In the genomic region with DNA sequence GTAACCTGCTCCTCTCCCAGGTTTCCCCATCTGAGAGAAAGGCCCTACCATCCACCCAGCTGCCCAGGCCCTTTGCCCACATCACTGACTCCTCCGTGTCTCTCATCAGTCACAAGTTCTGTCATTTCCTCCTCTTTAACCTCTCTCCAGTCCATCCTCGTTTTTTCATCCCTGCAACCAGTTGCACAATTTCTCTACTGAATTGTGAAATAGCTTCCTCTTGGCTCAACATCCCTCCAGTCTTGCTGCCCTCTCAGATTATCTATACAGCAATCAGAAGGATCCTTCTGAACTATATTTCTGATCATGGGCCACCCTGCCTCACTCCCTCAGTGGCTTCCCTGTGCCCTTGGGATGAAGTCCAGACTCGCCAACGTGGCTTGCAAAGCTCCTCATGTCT, we compare ENCODE assay signal across 1 cellular context.
TF ChIP-seq lines count a peak whose summit lies in the region.

No MANE protein-coding gene starts in this region.

TF ChIP-seq in HepG2, 621 proteins besides CTCF, POLR2A, EP300 and RAD21:
- TF ChIP-seq PRDM10 (CRISPR knock-in tag; IDR thresholded peaks at IDR 0.05; ENCODE audit: low read depth), result no peak
- no peak for TF ChIP-seq MEF2D (CRISPR knock-in tag; IDR thresholded peaks at IDR 0.05)
- no peak for TF ChIP-seq JUNB (CRISPR knock-in tag; IDR thresholded peaks at IDR 0.05; ENCODE audit: borderline replicate concordance)
- TF ChIP-seq RCOR2 (CRISPR knock-in tag; IDR thresholded peaks at IDR 0.05), result no peak
- TF ChIP-seq ELF3 (CRISPR knock-in tag; IDR thresholded peaks at IDR 0.05), result peak; percentile 49; the same call in 1 of the 2 replicates
- TF ChIP-seq, protein P1, sequence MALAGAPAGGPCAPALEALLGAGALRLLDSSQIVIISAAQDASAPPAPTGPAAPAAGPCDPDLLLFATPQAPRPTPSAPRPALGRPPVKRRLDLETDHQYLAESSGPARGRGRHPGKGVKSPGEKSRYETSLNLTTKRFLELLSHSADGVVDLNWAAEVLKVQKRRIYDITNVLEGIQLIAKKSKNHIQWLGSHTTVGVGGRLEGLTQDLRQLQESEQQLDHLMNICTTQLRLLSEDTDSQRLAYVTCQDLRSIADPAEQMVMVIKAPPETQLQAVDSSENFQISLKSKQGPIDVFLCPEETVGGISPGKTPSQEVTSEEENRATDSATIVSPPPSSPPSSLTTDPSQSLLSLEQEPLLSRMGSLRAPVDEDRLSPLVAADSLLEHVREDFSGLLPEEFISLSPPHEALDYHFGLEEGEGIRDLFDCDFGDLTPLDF (CRISPR knock-in tag; IDR thresholded peaks at IDR 0.05), result no peak
- TF ChIP-seq ZNF280B (CRISPR knock-in tag; IDR thresholded peaks at IDR 0.05; ENCODE audit: borderline replicate concordance), result no peak
- TF ChIP-seq ZNF589 (CRISPR knock-in tag; conservative IDR thresholded peaks at IDR 0.05), result no peak
- TF ChIP-seq GTF2F1 (IDR thresholded peaks at IDR 0.05; ENCODE audit: low read length), result no peak
- no peak for TF ChIP-seq JARID2 (CRISPR knock-in tag; IDR thresholded peaks at IDR 0.05; ENCODE audit: insufficient replicate concordance)
- TF ChIP-seq ZSCAN21 (CRISPR knock-in tag; IDR thresholded peaks at IDR 0.05; ENCODE audit: borderline replicate concordance), result no peak
- TF ChIP-seq PHB2 (IDR thresholded peaks at IDR 0.05; ENCODE audit: partially characterized antibody), result no peak
- peak; percentile 100 for TF ChIP-seq CEBPB (IDR thresholded peaks at IDR 0.05; ENCODE audit: borderline replicate concordance, low read depth, low read length)
- TF ChIP-seq MED1 (CRISPR knock-in tag; IDR thresholded peaks at IDR 0.05), result 0 out of 2 replicates have a peak, but pooled peaks have one; percentile 18
- TF ChIP-seq HDAC2 (CRISPR knock-in tag; IDR thresholded peaks at IDR 0.05), result no peak
- peak; percentile 100 for TF ChIP-seq CEBPG (CRISPR knock-in tag; IDR thresholded peaks at IDR 0.05)
- TF ChIP-seq ZNF362 (CRISPR knock-in tag; IDR thresholded peaks at IDR 0.05; ENCODE audit: borderline replicate concordance), result peak; percentile 59; the same call in 1 of the 2 replicates
- TF ChIP-seq, protein P2, sequence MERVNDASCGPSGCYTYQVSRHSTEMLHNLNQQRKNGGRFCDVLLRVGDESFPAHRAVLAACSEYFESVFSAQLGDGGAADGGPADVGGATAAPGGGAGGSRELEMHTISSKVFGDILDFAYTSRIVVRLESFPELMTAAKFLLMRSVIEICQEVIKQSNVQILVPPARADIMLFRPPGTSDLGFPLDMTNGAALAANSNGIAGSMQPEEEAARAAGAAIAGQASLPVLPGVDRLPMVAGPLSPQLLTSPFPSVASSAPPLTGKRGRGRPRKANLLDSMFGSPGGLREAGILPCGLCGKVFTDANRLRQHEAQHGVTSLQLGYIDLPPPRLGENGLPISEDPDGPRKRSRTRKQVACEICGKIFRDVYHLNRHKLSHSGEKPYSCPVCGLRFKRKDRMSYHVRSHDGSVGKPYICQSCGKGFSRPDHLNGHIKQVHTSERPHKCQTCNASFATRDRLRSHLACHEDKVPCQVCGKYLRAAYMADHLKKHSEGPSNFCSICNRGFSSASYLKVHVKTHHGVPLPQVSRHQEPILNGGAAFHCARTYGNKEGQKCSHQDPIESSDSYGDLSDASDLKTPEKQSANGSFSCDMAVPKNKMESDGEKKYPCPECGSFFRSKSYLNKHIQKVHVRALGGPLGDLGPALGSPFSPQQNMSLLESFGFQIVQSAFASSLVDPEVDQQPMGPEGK (CRISPR knock-in tag; IDR thresholded peaks at IDR 0.05), result no peak
- no peak for TF ChIP-seq ZSCAN12 (CRISPR knock-in tag; IDR thresholded peaks at IDR 0.05)
- TF ChIP-seq SMC3 (IDR thresholded peaks at IDR 0.05; ENCODE audit: low read length), result peak; percentile 50; the same call in 1 of the 2 replicates
- no peak for TF ChIP-seq ZNF567 (CRISPR knock-in tag; IDR thresholded peaks at IDR 0.05; ENCODE audit: borderline replicate concordance)
- no peak for TF ChIP-seq ZBTB38 (CRISPR knock-in tag; IDR thresholded peaks at IDR 0.05)
- no peak for TF ChIP-seq ZBTB7A (CRISPR knock-in tag; IDR thresholded peaks at IDR 0.05)
TF ChIP-seq in HepG2: peak in this region for 6.
